25 cellular contexts compared by ENCODE assay signal in genomic region chr4:168101026-168101425, GRCh38. TPM values are rescaled to one million over a fixed set of nuclear protein-coding genes. Genes with fewer than 3 reads are reported as not detected.
A peak's percentile ranks its signal among the peaks of the same experiment; 100 is the strongest.
DNase-seq lines count a peak whose midpoint lies in the region; ATAC-seq and TF ChIP-seq lines count a peak whose summit lies in the region.
"Had no signal": no experiment of that assay in that cellular context is flagged by ENCODE, and none has a peak within 500 bp of the region (broad histone marks: within the 10 kb centered on the region; RNA-seq: fewer than 3 reads in every experiment).

No MANE protein-coding gene starts in this region.

- no peaks in the 10 kb centered on the region for H3K79me2 ChIP-seq in mammary epithelial cell (ENCODE audit: insufficient read depth, low read length)

- no peaks in the 10 kb centered on the region for H4K20me1 ChIP-seq in mammary epithelial cell (ENCODE audit: insufficient read depth, low read length)

- no peaks in the 10 kb centered on the region for H3K36me3 ChIP-seq in mammary epithelial cell (ENCODE audit: insufficient read depth, low read length)
- H3K36me3 ChIP-seq in breast epithelium = no peaks in the 10 kb centered on the region
- H3K36me3 ChIP-seq in brain microvascular endothelial cell (replicated peaks) = no peaks in the 10 kb centered on the region
- H3K36me3 ChIP-seq in suprapubic skin = no peaks in the 10 kb centered on the region
- H3K36me3 ChIP-seq: HAP-1, SJSA1 had no signal

- TF ChIP-seq EP300 in suprapubic skin (IDR thresholded peaks at IDR 0.05) = no peak

- DNase-seq in mammary epithelial cell = no peak
- DNase-seq in breast epithelium (ENCODE audit: low spot score in 2 of 2) = no peak
- peak; percentile 37 for DNase-seq in brain microvascular endothelial cell
- peak; percentile 60 for DNase-seq in fibroblast of the aortic adventitia (ENCODE audit: low read depth)
- peak; percentile 43 for DNase-seq in stromal cell of bone marrow (ENCODE audit: low read depth)
- DNase-seq in suprapubic skin (ENCODE audit: low spot score in 2 of 2) = no peak
- DNase-seq: DMS153; DND-41; GOT3; KG1; MM.1S; NCI-H1694; NCI-H2029 treated with DMSO at 0.1 percent for 48 hours; NCI-H446 treated with DMSO at 0.1 percent for 48 hours; NCI-H526; NCI-H82; NK-92 treated with Interleukin-12 subunit alpha and Interleukin-12 subunit beta, amount 100 ng/mL, for 24 hours; PC-3 had no signal

- 92% methylated on average over 1 of the region's 1 CpG for WGBS in mammary epithelial cell (ENCODE audit: low coverage, missing lambda C conversion rate)
- 75% methylated on average over 1 of the region's 1 CpG for WGBS in suprapubic skin

- ATAC-seq in HG02588 (IDR thresholded peaks at IDR 0.05; ENCODE audit: unreplicated experiment) (no peak), GM21737 (IDR thresholded peaks at IDR 0.05; ENCODE audit: unreplicated experiment) (no peak)
- ATAC-seq: PC-3, Right ventricle myocardium inferior had no signal

- intact Hi-C loops in mammary epithelial cell (cut with micrococcal nuclease) (no loop called here), breast epithelium (cut with DNase I; ENCODE audit: low total_unique reads) (no loop called here)

- H3K4me1 ChIP-seq in mammary epithelial cell (ENCODE audit: insufficient read depth, low read length) (peaks cover 14% of the 10 kb centered on the region), breast epithelium (no peaks in the 10 kb centered on the region), suprapubic skin (no peaks in the 10 kb centered on the region)
- H3K4me1 ChIP-seq: HAP-1, SJSA1 had no signal

- TF ChIP-seq CTCF in mammary epithelial cell (conservative IDR thresholded peaks at IDR 0.05 in 1 of 2, IDR thresholded peaks at IDR 0.05 in 1 of 2; ENCODE audit: extremely low read depth in 1 of 2, insufficient read depth in 1 of 2, low read depth in 1 of 2, low read length in 2 of 2) (no peak), breast epithelium (IDR thresholded peaks at IDR 0.05) (no peak), brain microvascular endothelial cell (IDR thresholded peaks at IDR 0.05; ENCODE audit: low read depth, low read length, missing control alignments) (no peak), fibroblast of the aortic adventitia (IDR thresholded peaks at IDR 0.05; ENCODE audit: insufficient read depth, low read length) (no peak), suprapubic skin (IDR thresholded peaks at IDR 0.05) (no peak)

- in situ Hi-C loops in mammary epithelial cell (cut with MboI; ENCODE audit: low sequenced_read_pairs in 2 of 2) (no loop called here), brain microvascular endothelial cell (cut with HindIII; ENCODE audit: low pct_ligation_motif_present, low sequenced_read_pairs) (no loop called here)

- CTCF ChIA-PET in mammary epithelial cell (lab: Charles Lee; ENCODE audit: low non-redundant PET) = no interaction called here

- BruUV-seq in mammary epithelial cell (replicated peaks; lab: Mats Ljungman, UMichigan) = no TSS peak

- H3K9me3 ChIP-seq in mammary epithelial cell (replicated peaks; ENCODE audit: insufficient read depth, low read length) (peaks cover 4% of the 10 kb centered on the region), breast epithelium (no peaks in the 10 kb centered on the region), suprapubic skin (no peaks in the 10 kb centered on the region)
- H3K9me3 ChIP-seq: HAP-1, SJSA1 had no signal

- H3K27me3 ChIP-seq in mammary epithelial cell (ENCODE audit: insufficient read depth, low read length) (no peaks in the 10 kb centered on the region), breast epithelium (no peaks in the 10 kb centered on the region), brain microvascular endothelial cell (replicated peaks) (no peaks in the 10 kb centered on the region), suprapubic skin (no peaks in the 10 kb centered on the region)
- H3K27me3 ChIP-seq: SJSA1 had no signal

- dilution Hi-C loops in mammary epithelial cell (cut with HindIII; ENCODE audit: low sequenced_read_pairs) = no loop called here

- TF ChIP-seq POLR2A in breast epithelium (IDR thresholded peaks at IDR 0.05) = no peak
- TF ChIP-seq POLR2A in suprapubic skin (IDR thresholded peaks at IDR 0.05) = no peak

- H3K27ac ChIP-seq in mammary epithelial cell (ENCODE audit: insufficient read depth, low read depth, low read length) (no peak overlapping the region), breast epithelium (no peak overlapping the region), brain microvascular endothelial cell (peak overlapping the region; percentile 92), suprapubic skin (no peak overlapping the region)
- H3K27ac ChIP-seq: 22Rv1, SJSA1 had no signal

- H3K9ac ChIP-seq in mammary epithelial cell (ENCODE audit: insufficient read depth, low read length) = no peak overlapping the region

- H3K4me3 ChIP-seq in mammary epithelial cell (replicated peaks in 1 of 3; ENCODE audit: insufficient read depth in 1 of 3, low read depth in 2 of 3, low read length in 3 of 3) (no peak overlapping the region), breast epithelium (no peak overlapping the region), brain microvascular endothelial cell (ENCODE audit: low read depth, low read length) (no peak overlapping the region), fibroblast of the aortic adventitia (ENCODE audit: low read depth, low read length) (no peak overlapping the region), suprapubic skin (no peak overlapping the region)
- H3K4me3 ChIP-seq: HAP-1, SJSA1 had no signal

- no peak overlapping the region for H3K4me2 ChIP-seq in mammary epithelial cell (ENCODE audit: insufficient read depth, low read depth, low read length)

- H2AFZ ChIP-seq in mammary epithelial cell (ENCODE audit: low read depth, low read length) = peak overlapping the region; percentile 11

RNA-seq across cellular contexts. Expression of gene ANXA10, which starts 8.7 kb away (rescaled TPM):
- total RNA-seq in mammary epithelial cell (not detected), breast epithelium (not detected), fibroblast of the aortic adventitia (ENCODE audit: low replicate concordance) (7.0 and 83.5 TPM in 2 replicates), suprapubic skin (not detected)
- polyA plus RNA-seq in mammary epithelial cell = 0.05 TPM
- polyA minus RNA-seq in mammary epithelial cell = not detected
- total RNA-seq: Right ventricle myocardium inferior had no signal
- polyA plus RNA-seq: BJ had no signal

Comparison
In these comparisons a context has a peak if more than half of its experiments do, and no peak if none do; other contexts are left out.
1. DNase-seq: peak in brain microvascular endothelial cell (single experiment), fibroblast of the aortic adventitia (single experiment) and stromal cell of bone marrow (single experiment); none in mammary epithelial cell (single experiment), breast epithelium (0 of 2) and suprapubic skin (0 of 2).